In genomic region chr21:38341546-38342012, GRCh38 we compare ENCODE assay signal across 33 cellular contexts.
DNase-seq lines count a peak whose midpoint lies in the region; ATAC-seq and TF ChIP-seq lines count a peak whose summit lies in the region.
"Had no signal": no experiment of that assay in that cellular context is flagged by ENCODE, and none has a peak within 500 bp of the region (broad histone marks: within the 10 kb centered on the region; RNA-seq: fewer than 3 reads in every experiment).

No MANE protein-coding gene starts in this region.

- peak overlapping the region; percentile 34 for H3K27ac ChIP-seq in ACC112 (ENCODE audit: low read depth, low read length)
- H3K27ac ChIP-seq in RWPE1, result peak overlapping the region; percentile 17; the same call in 1 of the 2 replicates
- H3K27ac ChIP-seq: psoas muscle, SK-N-MC had no signal

- no peaks in the 10 kb centered on the region for H3K27me3 Mint-ChIP-seq in Calu3 (ENCODE audit: unreplicated experiment)
- no peaks in the 10 kb centered on the region for H3K27me3 Mint-ChIP-seq in activated CD4-positive, alpha-beta T cell treated with anti-CD3 and anti-CD28 coated beads, Interleukin-2, amount 10 ng/mL, durations not matched to agents 7 days and 5 days
- H3K27me3 Mint-ChIP-seq: activated CD4-positive, alpha-beta memory T cell treated with anti-CD3 and anti-CD28 coated beads, Interleukin-2, amount 10 ng/mL, durations not matched to agents 7 days and 5 days; B cell; CD8-positive, alpha-beta memory T cell had no signal

- BruUV-seq in Calu3 (replicated peaks; lab: Mats Ljungman, UMichigan), result no TSS peak

- ATAC-seq in HG03045 (IDR thresholded peaks at IDR 0.05; ENCODE audit: unreplicated experiment), result no peak
- ATAC-seq: left lobe of liver; natural killer cell; psoas muscle; stimulated activated effector memory CD8-positive, alpha-beta T cell treated with anti-CD3 and anti-CD28 coated beads, Interleukin-12 subunit alpha, Interleukin-12 subunit beta, amount 100 ng/mL, for 72 hours had no signal

- peaks cover 20% of the 10 kb centered on the region for H3K4me1 Mint-ChIP-seq in Calu3 (ENCODE audit: low read depth, unreplicated experiment)
- H3K4me1 Mint-ChIP-seq in activated CD4-positive, alpha-beta T cell treated with anti-CD3 and anti-CD28 coated beads, Interleukin-2, amount 10 ng/mL, durations not matched to agents 7 days and 5 days, result no peaks in the 10 kb centered on the region
- H3K4me1 Mint-ChIP-seq: activated CD4-positive, alpha-beta memory T cell treated with anti-CD3 and anti-CD28 coated beads, Interleukin-2, amount 10 ng/mL, durations not matched to agents 7 days and 5 days; B cell; CD8-positive, alpha-beta memory T cell; natural killer cell; stimulated activated effector memory CD8-positive, alpha-beta T cell treated with anti-CD3 and anti-CD28 coated beads, Interleukin-12 subunit alpha, Interleukin-12 subunit beta, amount 100 ng/mL, for 72 hours had no signal

- CTCF ChIA-PET in RWPE1 (lab: Yijun Ruan, JAX) (no interaction called here), Calu3 (lab: Charles Lee) (no interaction called here)
- CTCF ChIA-PET in activated CD4-positive, alpha-beta T cell treated with anti-CD3 and anti-CD28 coated beads, Interleukin-2, amount 10 ng/mL, durations not matched to agents 7 days and 5 days (lab: Charles Lee), result no interaction called here

- H3K4me1 ChIP-seq in ACC112 (ENCODE audit: control insufficient read depth, insufficient read depth, low read length, unreplicated experiment), result peaks cover 27% of the 10 kb centered on the region
- H3K4me1 ChIP-seq: psoas muscle had no signal

- POLR2A ChIA-PET in RWPE1 (lab: Yijun Ruan, JAX; ENCODE audit: low non-redundant PET), result no interaction called here
- POLR2A ChIA-PET in activated CD4-positive, alpha-beta T cell treated with anti-CD3 and anti-CD28 coated beads, Interleukin-2, amount 10 ng/mL, durations not matched to agents 7 days and 5 days (lab: Charles Lee), result no interaction called here

- intact Hi-C loops in Calu3 (cut with micrococcal nuclease; ENCODE audit: unreplicated experiment), result no loop called here

- H3K79me2 ChIP-seq in ACC112 (ENCODE audit: control insufficient read depth, insufficient read depth, low read length, unreplicated experiment), result no peaks in the 10 kb centered on the region

- no peaks in the 10 kb centered on the region for H3K36me3 ChIP-seq in ACC112 (ENCODE audit: insufficient read depth, low read length)

- peaks cover 4% of the 10 kb centered on the region for H3K9me3 Mint-ChIP-seq in Calu3 (ENCODE audit: low read depth, unreplicated experiment)
- H3K9me3 Mint-ChIP-seq in activated CD4-positive, alpha-beta T cell treated with anti-CD3 and anti-CD28 coated beads, Interleukin-2, amount 10 ng/mL, durations not matched to agents 7 days and 5 days, result peaks cover 2% of the 10 kb centered on the region
- H3K9me3 Mint-ChIP-seq: activated CD4-positive, alpha-beta memory T cell treated with anti-CD3 and anti-CD28 coated beads, Interleukin-2, amount 10 ng/mL, durations not matched to agents 7 days and 5 days; CD8-positive, alpha-beta memory T cell; natural killer cell; stimulated activated effector memory CD8-positive, alpha-beta T cell treated with anti-CD3 and anti-CD28 coated beads, Interleukin-12 subunit alpha, Interleukin-12 subunit beta, amount 100 ng/mL, for 72 hours had no signal

- H3K4me3 Mint-ChIP-seq in Calu3 (ENCODE audit: low read depth, unreplicated experiment), result no peak overlapping the region
- no peak overlapping the region for H3K4me3 Mint-ChIP-seq in activated CD4-positive, alpha-beta T cell treated with anti-CD3 and anti-CD28 coated beads, Interleukin-2, amount 10 ng/mL, durations not matched to agents 7 days and 5 days
- H3K4me3 Mint-ChIP-seq: activated CD4-positive, alpha-beta memory T cell treated with anti-CD3 and anti-CD28 coated beads, Interleukin-2, amount 10 ng/mL, durations not matched to agents 7 days and 5 days; activated T-helper 1 cell treated with anti-CD3 and anti-CD28 coated beads, Interleukin-12 subunit alpha, Interleukin-12 subunit beta, Interleukin-2, Interleukin-4 antibody, amounts not matched to agents 30 ng/mL and 10 ng/mL and 1 ng/mL, durations not matched to agents 14 hours and 24 hours and 36 hours; B cell; CD8-positive, alpha-beta memory T cell; natural killer cell; stimulated activated effector memory CD8-positive, alpha-beta T cell treated with anti-CD3 and anti-CD28 coated beads, Interleukin-12 subunit alpha, Interleukin-12 subunit beta, amount 100 ng/mL, for 72 hours; T-helper 1 cell treated with Interleukin-12 subunit alpha and Interleukin-12 subunit beta and Interleukin-4 antibody, amounts not matched to agents 30 μg/mL and 1 μg/mL, for 36 hours had no signal

- TF ChIP-seq CTCF in RWPE1 (conservative IDR thresholded peaks at IDR 0.05; ENCODE audit: low read depth) (no peak), Calu3 (IDR thresholded peaks at IDR 0.05; ENCODE audit: unreplicated experiment) (no peak)

- H2AFZ ChIP-seq in ACC112 (ENCODE audit: low read length, unreplicated experiment), result no peak overlapping the region

- no peak overlapping the region for H3K27ac Mint-ChIP-seq in Calu3 (ENCODE audit: unreplicated experiment)
- no peak overlapping the region for H3K27ac Mint-ChIP-seq in activated CD4-positive, alpha-beta T cell treated with anti-CD3 and anti-CD28 coated beads, Interleukin-2, amount 10 ng/mL, durations not matched to agents 7 days and 5 days
- H3K27ac Mint-ChIP-seq: activated CD4-positive, alpha-beta memory T cell treated with anti-CD3 and anti-CD28 coated beads, Interleukin-2, amount 10 ng/mL, durations not matched to agents 7 days and 5 days; activated T-helper 1 cell treated with anti-CD3 and anti-CD28 coated beads, Interleukin-12 subunit alpha, Interleukin-12 subunit beta, Interleukin-2, Interleukin-4 antibody, amounts not matched to agents 30 ng/mL and 10 ng/mL and 1 ng/mL, durations not matched to agents 14 hours and 24 hours and 36 hours; B cell; CD8-positive, alpha-beta memory T cell; natural killer cell; stimulated activated effector memory CD8-positive, alpha-beta T cell treated with anti-CD3 and anti-CD28 coated beads, Interleukin-12 subunit alpha, Interleukin-12 subunit beta, amount 100 ng/mL, for 72 hours; T-helper 1 cell treated with Interleukin-12 subunit alpha and Interleukin-12 subunit beta and Interleukin-4 antibody, amounts not matched to agents 30 μg/mL and 1 μg/mL, for 36 hours had no signal

- H3K27me3 ChIP-seq in ACC112 (ENCODE audit: insufficient read depth, low read length), result no peaks in the 10 kb centered on the region

- H3K4me3 ChIP-seq in ACC112 (ENCODE audit: low read depth, low read length), result no peak overlapping the region
- H3K4me3 ChIP-seq: psoas muscle, SK-N-MC had no signal

- no peak for DNase-seq in RWPE1 (ENCODE audit: low spot score)
- peak; percentile 25 for DNase-seq in glomerular visceral epithelial cell (ENCODE audit: extremely low spot score)
- peak; percentile 95 for DNase-seq in stromal cell of bone marrow (ENCODE audit: low read depth)
- no peak for DNase-seq in Calu3
- DNase-seq in activated CD4-positive, alpha-beta T cell treated with anti-CD3 and anti-CD28 coated beads, Interleukin-2, amount 10 ng/mL, durations not matched to agents 7 days and 5 days, result no peak
- DNase-seq: ACHN; activated CD4-positive, alpha-beta memory T cell treated with anti-CD3 and anti-CD28 coated beads, Interleukin-2, amount 10 ng/mL, durations not matched to agents 7 days and 5 days; activated CD4-positive, CD25-positive, alpha-beta regulatory T cell treated with anti-CD3 and anti-CD28 coated beads, Interleukin-2, amount 50 U/mL, for 72 hours; activated CD8-positive, alpha-beta memory T cell treated with anti-CD3 and anti-CD28 coated beads, Interleukin-2, amount 50 U/mL, for 48 hours; activated naive CD4-positive, alpha-beta T cell treated with Interleukin-2 at 50 U/mL for 16 hours; CD8-positive, alpha-beta memory T cell; DMS 273 treated with DMSO at 0.1 percent for 48 hours; EL; glutamatergic neuron; H7; midbrain; natural killer cell; NCI-H1105 treated with DMSO at 0.1 percent for 48 hours; NCI-H187 treated with DMSO at 0.1 percent for 48 hours; NCI-H2171; nucleus accumbens; RPMI8226; stimulated activated CD4-positive, alpha-beta T cell treated with anti-CD3 and anti-CD28 coated beads, Interleukin-15, amount 100 ng/mL, for 24 hours; substantia nigra had no signal

- H3K36me3 Mint-ChIP-seq in Calu3 (ENCODE audit: insufficient read depth, unreplicated experiment), result no peaks in the 10 kb centered on the region
- no peaks in the 10 kb centered on the region for H3K36me3 Mint-ChIP-seq in activated CD4-positive, alpha-beta T cell treated with anti-CD3 and anti-CD28 coated beads, Interleukin-2, amount 10 ng/mL, durations not matched to agents 7 days and 5 days (ENCODE audit: low read depth)
- H3K36me3 Mint-ChIP-seq: CD8-positive, alpha-beta memory T cell; natural killer cell; stimulated activated effector memory CD8-positive, alpha-beta T cell treated with anti-CD3 and anti-CD28 coated beads, Interleukin-12 subunit alpha, Interleukin-12 subunit beta, amount 100 ng/mL, for 72 hours had no signal

Comparison
In these comparisons a context has a peak if more than half of its experiments do, and no peak if none do; other contexts are left out.
1. DNase-seq: peak in glomerular visceral epithelial cell (single experiment) and stromal cell of bone marrow (single experiment); none in RWPE1 (single experiment), Calu3 (single experiment) and activated CD4-positive, alpha-beta T cell treated with anti-CD3 and anti-CD28 coated beads, Interleukin-2, amount 10 ng/mL, durations not matched to agents 7 days and 5 days (single experiment).